ENCODE assay signal across 8 cellular contexts in the genomic region with DNA sequence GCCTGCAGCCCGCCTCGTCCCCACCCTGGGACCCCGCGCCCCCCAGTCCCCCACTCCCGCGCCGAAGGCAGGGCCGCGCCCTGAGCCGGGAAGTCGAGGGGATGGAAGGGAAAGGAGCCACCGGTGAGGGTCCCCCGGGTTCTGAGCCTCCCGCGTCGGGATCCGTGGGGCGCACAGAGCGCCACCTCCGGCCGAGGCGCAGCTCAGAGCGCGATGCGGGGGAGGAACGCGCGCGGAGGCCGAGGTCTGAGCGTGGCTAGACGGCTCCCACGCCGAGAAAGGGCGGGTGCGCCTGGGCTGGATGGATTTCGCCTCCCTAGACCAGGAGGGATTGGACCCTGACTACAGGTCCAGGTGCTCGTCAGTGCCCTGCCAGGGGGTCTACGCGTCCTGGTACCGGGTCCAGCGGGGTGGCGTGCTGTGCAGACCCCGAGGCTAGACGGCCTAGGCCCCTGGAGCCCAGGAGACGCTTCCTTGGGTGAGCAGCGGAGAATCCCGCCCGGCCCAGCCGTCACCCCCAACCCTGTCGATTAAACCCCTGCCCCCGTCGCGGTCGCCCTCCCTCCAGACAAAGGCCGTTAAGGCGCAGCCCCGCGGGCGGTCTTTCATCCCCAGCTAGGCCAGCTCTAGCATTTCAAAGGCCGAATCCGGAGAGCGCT. TPM values are rescaled to one million over a fixed set of nuclear protein-coding genes. Genes with fewer than 3 reads are reported as not detected.
DNase-seq lines count a peak whose midpoint lies in the region; TF ChIP-seq lines count a peak whose summit lies in the region.

No MANE protein-coding gene starts in this region.

- H3K27ac ChIP-seq in BLaER1 treated with 17β-estradiol and CSF1 and Interleukin-3, amounts not matched to agents 10 nM and 100 nM: peak overlapping the region in 3 of 11 experiments; percentile 13 to 70 (median 37); a peak in 5 of 22 replicates
- H3K27ac ChIP-seq in RWPE1: peak overlapping the region; percentile 98
- H3K27ac ChIP-seq in endodermal cell (ENCODE audit: low read depth, low read length): no peak overlapping the region
- no peak overlapping the region for H3K27ac ChIP-seq in osteoblast (ENCODE audit: low read depth, low read length)

- H2AFZ ChIP-seq in osteoblast (ENCODE audit: low read length): no peak overlapping the region

- H3K4me1 ChIP-seq in BLaER1 treated with 17β-estradiol and CSF1 and Interleukin-3, amounts not matched to agents 10 nM and 100 nM: peaks cover 43 to 71% (median 65%) of the 10 kb centered on the region in 10 experiments
- H3K4me1 ChIP-seq in endodermal cell (ENCODE audit: control insufficient read depth, insufficient read depth, low read length) (peaks cover 6% of the 10 kb centered on the region), osteoblast (ENCODE audit: insufficient read depth, low read length) (peaks cover 21% of the 10 kb centered on the region)

- H3K27me3 ChIP-seq in BLaER1 treated with 17β-estradiol and CSF1 and Interleukin-3, amounts not matched to agents 10 nM and 100 nM: peaks cover 77 to 100% (median 98%) of the 10 kb centered on the region in 11 experiments
- H3K27me3 ChIP-seq in endodermal cell (ENCODE audit: control insufficient read depth, insufficient read depth, low read length, poor library complexity, severe bottlenecking) (peaks cover 90% of the 10 kb centered on the region), osteoblast (ENCODE audit: insufficient read depth, low read length) (peaks cover 21% of the 10 kb centered on the region)

- peaks cover 9 to 87% (median 54%) of the 10 kb centered on the region in 11 experiments; a peak in 20 of 22 replicates for H4K20me1 ChIP-seq in BLaER1 treated with 17β-estradiol and CSF1 and Interleukin-3, amounts not matched to agents 10 nM and 100 nM
- peaks cover 13% of the 10 kb centered on the region for H4K20me1 ChIP-seq in osteoblast (ENCODE audit: insufficient read depth, low read length)

- no peak overlapping the region for H3K27ac Mint-ChIP-seq in endodermal cell

- H3K36me3 ChIP-seq in BLaER1 treated with 17β-estradiol and CSF1 and Interleukin-3, amounts not matched to agents 10 nM and 100 nM: no peaks in the 10 kb centered on the region
- H3K36me3 ChIP-seq in endodermal cell (ENCODE audit: control insufficient read depth, insufficient read depth, low read length) (no peaks in the 10 kb centered on the region), osteoblast (ENCODE audit: insufficient read depth, low read length) (no peaks in the 10 kb centered on the region)

- H3K9ac ChIP-seq in BLaER1 treated with 17β-estradiol and CSF1 and Interleukin-3, amounts not matched to agents 10 nM and 100 nM: peak overlapping the region in 6 of 11 experiments; percentile 46 to 80 (median 58); a peak in 7 of 22 replicates
- H3K9ac ChIP-seq in endodermal cell (ENCODE audit: extremely low read depth, low read length, poor library complexity, severe bottlenecking): no peak overlapping the region

- peak overlapping the region; percentile 89 to 99 (median 96) for H3K4me2 ChIP-seq in BLaER1 treated with 17β-estradiol and CSF1 and Interleukin-3, amounts not matched to agents 10 nM and 100 nM
- peak overlapping the region; percentile 64 for H3K4me2 ChIP-seq in osteoblast (ENCODE audit: insufficient read depth, low read length)

- H3K4me3 ChIP-seq in BLaER1 treated with 17β-estradiol and CSF1 and Interleukin-3, amounts not matched to agents 10 nM and 100 nM: peak overlapping the region; percentile 66 to 78 (median 68); a peak in 19 of 20 replicates
- H3K4me3 ChIP-seq in endodermal cell (ENCODE audit: low read length) (no peak overlapping the region), osteoblast (ENCODE audit: insufficient read depth, low read length) (peak overlapping the region; percentile 64)

- TF ChIP-seq CTCF in RWPE1 (conservative IDR thresholded peaks at IDR 0.05; ENCODE audit: low read depth): no peak
- TF ChIP-seq CTCF in endodermal cell (conservative IDR thresholded peaks at IDR 0.05): no peak
- TF ChIP-seq CTCF in osteoblast (IDR thresholded peaks at IDR 0.05; ENCODE audit: extremely low read depth, low read depth, low read length): no peak

- H3K4me1 Mint-ChIP-seq in endodermal cell: peaks cover 9% of the 10 kb centered on the region

- no peak for DNase-seq in RWPE1 (ENCODE audit: low spot score)
- DNase-seq in endodermal cell: peak; percentile 81
- peak; percentile 89 for DNase-seq in osteoblast (ENCODE audit: insufficient read length, low spot score, missing footprints)
- no peak for DNase-seq in activated CD4-positive, CD25-positive, alpha-beta regulatory T cell (lab: John Stamatoyannopoulos, UW)
- no peak for DNase-seq in T-helper 9 cell
- no peak for DNase-seq in HuH-7.5 (ENCODE audit: low spot score)
- DNase-seq in COR-L47 (lab: John Stamatoyannopoulos, UW): no peak

- CTCF ChIA-PET in RWPE1 (lab: Yijun Ruan, JAX): interaction anchor here (0.6 to 1.5 kb wide), 4 partner anchors 18 to 67 kb away, joined by 3 to 5 read pairs (median 3); no protein-coding TSS in a partner anchor

- peaks cover 55% of the 10 kb centered on the region for H3K27me3 Mint-ChIP-seq in endodermal cell (ENCODE audit: insufficient read depth)

- no peaks in the 10 kb centered on the region for H3K9me3 Mint-ChIP-seq in endodermal cell

- POLR2A ChIA-PET in RWPE1 (lab: Yijun Ruan, JAX; ENCODE audit: low non-redundant PET): interaction anchor here (1.1 kb wide), 1 partner anchor 18 kb away, joined by 5 read pairs; no protein-coding TSS in a partner anchor

- no peaks in the 10 kb centered on the region for H3K36me3 Mint-ChIP-seq in endodermal cell (ENCODE audit: low read depth)

- H3K4me3 Mint-ChIP-seq in endodermal cell: peak overlapping the region; percentile 38

- no peaks in the 10 kb centered on the region for H3K9me3 ChIP-seq in BLaER1 treated with 17β-estradiol and CSF1 and Interleukin-3, amounts not matched to agents 10 nM and 100 nM (replicated peaks in 1 of 11)
- H3K9me3 ChIP-seq in endodermal cell (ENCODE audit: control insufficient read depth, low read length) (no peaks in the 10 kb centered on the region), osteoblast (ENCODE audit: low read depth, low read length) (no peaks in the 10 kb centered on the region)

- WGBS in endodermal cell (ENCODE audit: insufficient coverage in 1 of 2, insufficient read length in 1 of 2), 2 experiments: 1 to 2% methylated on average over 39 to 63 of the region's 63 CpGs

- peaks cover 22% of the 10 kb centered on the region for H3K79me2 ChIP-seq in osteoblast (ENCODE audit: insufficient read depth, low read length)

RNA-seq across cellular contexts. Expression of gene PDGFA, which starts 1.0 kb away (rescaled TPM):
- 10 to 100 TPM; 11.9 to 24.1 TPM for total RNA-seq in endodermal cell
- 7.7 TPM for polyA plus RNA-seq in endodermal cell (2013, experiment 1 of 2)
- polyA plus RNA-seq in endodermal cell (2013, experiment 2 of 2): 5.3 TPM
- total RNA-seq in osteoblast: 32.6 and 35.9 TPM in 2 replicates

Comparison
In these comparisons a context has a peak if more than half of its experiments do, and no peak if none do; other contexts are left out.
1. DNase-seq: peak in endodermal cell (single experiment) and osteoblast (single experiment); none in RWPE1 (single experiment), activated CD4-positive, CD25-positive, alpha-beta regulatory T cell (0 of 4), T-helper 9 cell (single experiment), HuH-7.5 (single experiment) and COR-L47 (single experiment).